In the genomic region with DNA sequence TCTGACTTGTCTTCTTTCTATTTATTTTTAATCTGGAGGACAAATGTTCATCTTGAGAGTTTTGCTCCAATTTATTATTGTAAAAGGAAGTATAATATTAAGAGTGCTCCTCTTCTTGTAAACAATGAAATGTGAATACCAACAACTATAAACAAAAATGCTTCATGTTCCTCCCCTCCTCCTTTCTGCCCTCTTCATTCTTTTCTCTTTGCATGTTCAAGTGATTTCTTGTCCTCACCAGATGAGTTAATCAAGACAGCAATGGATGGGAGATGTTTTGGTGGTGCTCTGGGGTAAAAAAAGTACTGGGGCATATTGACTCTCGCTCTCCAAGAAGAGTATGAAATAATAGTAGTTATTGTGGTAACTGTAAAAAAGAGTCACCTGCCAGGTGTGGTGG, we compare ENCODE assay signal across 12 cellular contexts. TPM values are rescaled to one million over a fixed set of nuclear protein-coding genes. Genes with fewer than 3 reads are reported as not detected.
DNase-seq lines count a peak whose midpoint lies in the region; ATAC-seq and TF ChIP-seq lines count a peak whose summit lies in the region.
"Had no signal": no experiment of that assay in that cellular context is flagged by ENCODE, and none has a peak within 500 bp of the region (broad histone marks: within the 10 kb centered on the region; RNA-seq: fewer than 3 reads in every experiment).

No MANE protein-coding gene starts in this region.

- H3K27ac Mint-ChIP-seq in osteocyte (ENCODE audit: unreplicated experiment), result peak overlapping the region; percentile 31
- H3K27ac Mint-ChIP-seq: activated naive CD4-positive, alpha-beta T cell treated with anti-CD3 and anti-CD28 coated beads, Interleukin-2, amount 50 U/mL, for 24 hours had no signal

- peak overlapping the region; percentile 73 for H3K4me2 ChIP-seq in Karpas-422 (ENCODE audit: low read depth, low read length, poor library complexity, severe bottlenecking)

- intact Hi-C loops in colonic mucosa (cut with DNase I), result no loop called here

- no peaks in the 10 kb centered on the region for H3K27me3 Mint-ChIP-seq in osteocyte (ENCODE audit: unreplicated experiment)
- peaks cover 7% of the 10 kb centered on the region for H3K27me3 Mint-ChIP-seq in activated T-cell treated with anti-CD3 and anti-CD28 coated beads, Interleukin-2, amount 50 U/mL, for 4 hours (ENCODE audit: low read depth)

- no peak overlapping the region for H3K4me3 Mint-ChIP-seq in osteocyte (ENCODE audit: unreplicated experiment)
- no peak overlapping the region for H3K4me3 Mint-ChIP-seq in activated T-cell treated with anti-CD3 and anti-CD28 coated beads, Interleukin-2, amount 50 U/mL, for 4 hours
- H3K4me3 Mint-ChIP-seq: activated naive CD4-positive, alpha-beta T cell treated with anti-CD3 and anti-CD28 coated beads, Interleukin-2, amount 50 U/mL, for 24 hours had no signal

- H3K9me3 ChIP-seq in Karpas-422 (ENCODE audit: low read length) (no peaks in the 10 kb centered on the region), colonic mucosa (no peaks in the 10 kb centered on the region), upper lobe of left lung (no peaks in the 10 kb centered on the region)

- no peak overlapping the region for H2AFZ ChIP-seq in Karpas-422 (ENCODE audit: low read length)

- DNase-seq in Karpas-422 (no peak), colonic mucosa (no peak), osteocyte (ENCODE audit: extremely low spot score, unreplicated experiment) (no peak), upper lobe of left lung (no peak), anterior cingulate cortex (lab: John Stamatoyannopoulos, UW) (no peak)
- DNase-seq in activated T-cell treated with anti-CD3 and anti-CD28 coated beads, Interleukin-2, amount 50 U/mL, for 4 hours, result no peak
- DNase-seq: NCI-H1930, NCI-H69, small intestine, substantia nigra had no signal

- H3K79me2 ChIP-seq in Karpas-422 (ENCODE audit: low read length), result no peaks in the 10 kb centered on the region

- H3K27me3 ChIP-seq in Karpas-422 (ENCODE audit: low read length) (no peaks in the 10 kb centered on the region), colonic mucosa (no peaks in the 10 kb centered on the region), upper lobe of left lung (no peaks in the 10 kb centered on the region)

- H3K9me3 Mint-ChIP-seq in osteocyte (ENCODE audit: unreplicated experiment), result no peaks in the 10 kb centered on the region
- H3K9me3 Mint-ChIP-seq in activated T-cell treated with anti-CD3 and anti-CD28 coated beads, Interleukin-2, amount 50 U/mL, for 4 hours, result no peaks in the 10 kb centered on the region
- H3K9me3 Mint-ChIP-seq: activated naive CD4-positive, alpha-beta T cell treated with anti-CD3 and anti-CD28 coated beads, Interleukin-2, amount 50 U/mL, for 24 hours had no signal

- H3K27ac ChIP-seq in Karpas-422 (ENCODE audit: low read length) (peak overlapping the region; percentile 85), colonic mucosa (peak overlapping the region; percentile 61), upper lobe of left lung (peak overlapping the region; percentile 52 to 85 (median 82))

- H3K4me3 ChIP-seq in Karpas-422 (ENCODE audit: low read length) (peak overlapping the region; percentile 43), colonic mucosa (no peak overlapping the region), upper lobe of left lung (no peak overlapping the region)

- peaks cover 73% of the 10 kb centered on the region for H3K4me1 ChIP-seq in Karpas-422 (ENCODE audit: low read length)
- peaks cover 7% of the 10 kb centered on the region for H3K4me1 ChIP-seq in colonic mucosa
- H3K4me1 ChIP-seq in upper lobe of left lung, result peaks cover 54 to 56% (median 54%) of the 10 kb centered on the region in 4 donors

- H3K9ac ChIP-seq in Karpas-422 (ENCODE audit: low read length), result peak overlapping the region; percentile 53
- no peak overlapping the region for H3K9ac ChIP-seq in colonic mucosa (ENCODE audit: low read depth in 2 of 2, low read length in 2 of 2)

- TF ChIP-seq EP300 in upper lobe of left lung (IDR thresholded peaks at IDR 0.05), result no peak

- no peaks in the 10 kb centered on the region for H3K36me3 ChIP-seq in Karpas-422 (ENCODE audit: insufficient read depth, low read length)
- H3K36me3 ChIP-seq in colonic mucosa, result no peaks in the 10 kb centered on the region
- no peaks in the 10 kb centered on the region for H3K36me3 ChIP-seq in upper lobe of left lung

- H4K20me1 ChIP-seq in Karpas-422 (ENCODE audit: insufficient read depth, low read depth, low read length), result no peaks in the 10 kb centered on the region

- 100% methylated on average over 1 of the region's 1 CpG for WGBS in upper lobe of left lung, 2 donors

- ATAC-seq in upper lobe of left lung (ENCODE audit: low FRiP score in 2 of 2) (no peak), GM19397 (IDR thresholded peaks at IDR 0.05; ENCODE audit: unreplicated experiment) (no peak)
- no peak for ATAC-seq in activated T-cell treated with anti-CD3 and anti-CD28 coated beads, Interleukin-2, amount 50 U/mL, for 4 hours

- TF ChIP-seq POLR2A in upper lobe of left lung (IDR thresholded peaks at IDR 0.05), result no peak

- H3K9me2 ChIP-seq in Karpas-422 (replicated peaks; ENCODE audit: insufficient read depth, low read length), result no peaks in the 10 kb centered on the region

- peaks cover 52% of the 10 kb centered on the region for H3K4me1 Mint-ChIP-seq in osteocyte (ENCODE audit: unreplicated experiment)
- H3K4me1 Mint-ChIP-seq in activated T-cell treated with anti-CD3 and anti-CD28 coated beads, Interleukin-2, amount 50 U/mL, for 4 hours (ENCODE audit: low read depth), result peaks cover 5% of the 10 kb centered on the region
- H3K4me1 Mint-ChIP-seq: activated naive CD4-positive, alpha-beta T cell treated with anti-CD3 and anti-CD28 coated beads, Interleukin-2, amount 50 U/mL, for 24 hours had no signal

- no peaks in the 10 kb centered on the region for H3K36me3 Mint-ChIP-seq in osteocyte (ENCODE audit: unreplicated experiment)
- H3K36me3 Mint-ChIP-seq in activated T-cell treated with anti-CD3 and anti-CD28 coated beads, Interleukin-2, amount 50 U/mL, for 4 hours (ENCODE audit: insufficient read depth), result no peaks in the 10 kb centered on the region
- H3K36me3 Mint-ChIP-seq: activated naive CD4-positive, alpha-beta T cell treated with anti-CD3 and anti-CD28 coated beads, Interleukin-2, amount 50 U/mL, for 24 hours had no signal

- TF ChIP-seq CTCF in colonic mucosa (IDR thresholded peaks at IDR 0.05) (no peak), osteocyte (IDR thresholded peaks at IDR 0.05) (no peak), upper lobe of left lung (IDR thresholded peaks at IDR 0.05) (no peak)

RNA-seq across cellular contexts. Expression of gene ITGB3, which starts 24.3 kb away (rescaled TPM):
- 16.4 and 19.6 TPM in 2 replicates for total RNA-seq in Karpas-422 (2014; rRNA removed; shearing (Covaris generic); ENCODE audit: low replicate concordance)
- 10 to 100 TPM in 1 of 2 donors, 1 to 10 TPM in 1; 1.9 to 15.4 TPM for total RNA-seq in colonic mucosa
- total RNA-seq in osteocyte, result 2.5 and 3.3 TPM in 2 replicates
- total RNA-seq in upper lobe of left lung, result 10 to 100 TPM in 3 of 6 donors, 1 to 10 TPM in 3; 3.4 to 17.8 (median 9.8) TPM
- under 1 TPM; 0.08 to 0.20 (median 0.11) TPM for total RNA-seq in activated T-cell treated with anti-CD3 and anti-CD28 coated beads, Interleukin-2, amount 50 U/mL, for 4 hours

RNA-seq across cellular contexts. Expression of gene EFCAB13, which starts 45.8 kb away (rescaled TPM):
- 0.58 and 1.0 TPM in 2 replicates for total RNA-seq in Karpas-422 (2014; rRNA removed; shearing (Covaris generic); ENCODE audit: low replicate concordance)
- 1 to 10 TPM; 2.6 to 3.2 TPM for total RNA-seq in colonic mucosa
- 1.9 and 2.7 TPM in 2 replicates for total RNA-seq in osteocyte
- 10 to 100 TPM in 2 of 6 donors, 1 to 10 TPM in 4; 3.2 to 21.0 (median 8.1) TPM for total RNA-seq in upper lobe of left lung
- total RNA-seq in activated T-cell treated with anti-CD3 and anti-CD28 coated beads, Interleukin-2, amount 50 U/mL, for 4 hours, result 1 to 10 TPM; 1.1 to 2.4 (median 1.3) TPM
